Comparison of ENCODE assay signal across 14 cellular contexts in genomic region chr3:18751514-18751913, GRCh38.
DNase-seq lines count a peak whose midpoint lies in the region; ATAC-seq and TF ChIP-seq lines count a peak whose summit lies in the region.
"Had no signal": no experiment of that assay in that cellular context is flagged by ENCODE, and none has a peak within 500 bp of the region (broad histone marks: within the 10 kb centered on the region; RNA-seq: fewer than 3 reads in every experiment).

No MANE protein-coding gene starts in this region.

- intact Hi-C loops in transverse colon (cut with DNase I; ENCODE audit: low total_unique reads): no loop called here

- 71 to 73% methylated on average over 1 of the region's 1 CpG for WGBS in transverse colon (ENCODE audit: low coverage in 1 of 2), 2 donors

- TF ChIP-seq POLR2A in transverse colon (IDR thresholded peaks at IDR 0.05): no peak

- no peaks in the 10 kb centered on the region for H3K36me3 ChIP-seq in transverse colon
- H3K36me3 ChIP-seq: heart left ventricle, left ventricle myocardium inferior, thoracic aorta had no signal

- ATAC-seq in HG02759 (IDR thresholded peaks at IDR 0.05; ENCODE audit: unreplicated experiment): peak; percentile 60
- ATAC-seq: heart left ventricle had no signal

- no peak for TF ChIP-seq EP300 in transverse colon (IDR thresholded peaks at IDR 0.05; ENCODE audit: low read depth)

- H3K4me1 ChIP-seq in transverse colon: peaks cover 0 to 9% (median 2%) of the 10 kb centered on the region in 4 donors
- H3K4me1 ChIP-seq: left ventricle myocardium inferior had no signal

- H3K27ac Mint-ChIP-seq in mesothelial cell of epicardium: peak overlapping the region; percentile 47
- H3K27ac Mint-ChIP-seq in activated naive CD8-positive, alpha-beta T cell treated with anti-CD3 and anti-CD28 coated beads for 36 hours: no peak overlapping the region
- H3K27ac Mint-ChIP-seq: activated CD4-positive, alpha-beta memory T cell treated with anti-CD3 and anti-CD28 coated beads for 36 hours had no signal

- H3K4me3 Mint-ChIP-seq in mesothelial cell of epicardium: no peak overlapping the region
- no peak overlapping the region for H3K4me3 Mint-ChIP-seq in activated naive CD8-positive, alpha-beta T cell treated with anti-CD3 and anti-CD28 coated beads for 36 hours
- H3K4me3 Mint-ChIP-seq: activated CD4-positive, alpha-beta memory T cell treated with anti-CD3 and anti-CD28 coated beads for 36 hours had no signal

- no peaks in the 10 kb centered on the region for H3K27me3 Mint-ChIP-seq in mesothelial cell of epicardium (ENCODE audit: low read depth)
- no peaks in the 10 kb centered on the region for H3K27me3 Mint-ChIP-seq in activated naive CD8-positive, alpha-beta T cell treated with anti-CD3 and anti-CD28 coated beads for 36 hours
- H3K27me3 Mint-ChIP-seq: activated CD4-positive, alpha-beta memory T cell treated with anti-CD3 and anti-CD28 coated beads for 36 hours had no signal

- peaks cover 18% of the 10 kb centered on the region for H3K4me1 Mint-ChIP-seq in mesothelial cell of epicardium
- peaks cover 61% of the 10 kb centered on the region for H3K4me1 Mint-ChIP-seq in activated naive CD8-positive, alpha-beta T cell treated with anti-CD3 and anti-CD28 coated beads for 36 hours

- H3K27me3 ChIP-seq in transverse colon: no peaks in the 10 kb centered on the region
- H3K27me3 ChIP-seq: heart left ventricle had no signal

- H3K4me3 ChIP-seq in transverse colon: no peak overlapping the region
- H3K4me3 ChIP-seq: heart left ventricle, left ventricle myocardium inferior, thoracic aorta had no signal

- H3K27ac ChIP-seq in transverse colon: no peak overlapping the region
- H3K27ac ChIP-seq: 22Rv1, heart left ventricle, left ventricle myocardium inferior, thoracic aorta had no signal

- no peaks in the 10 kb centered on the region for H3K36me3 Mint-ChIP-seq in mesothelial cell of epicardium
- H3K36me3 Mint-ChIP-seq in activated naive CD8-positive, alpha-beta T cell treated with anti-CD3 and anti-CD28 coated beads for 36 hours: peaks cover 1% of the 10 kb centered on the region

- in situ Hi-C loops in transverse colon (cut with MboI; ENCODE audit: low pct_ligation_motif_present in 1 of 4, low pct_unique_long_range_greater_than_20kb in 1 of 4, low sequenced_read_pairs in 3 of 4): loop anchor here in 2 of 4 donors (25.0 kb wide), 1 partner anchor 189 kb away; no protein-coding TSS in a partner anchor

- DNase-seq in NCI-H1417 (lab: John Stamatoyannopoulos, UW): peak; percentile 1 to 53 (median 53)
- DNase-seq in NCI-H1417 treated with DMSO at 0.1 percent for 48 hours (lab: John Stamatoyannopoulos, UW): no peak
- peak; percentile 97 for DNase-seq in NCI-H2029 (lab: John Stamatoyannopoulos, UW)
- DNase-seq in mesothelial cell of epicardium (ENCODE audit: low spot score in 2 of 2, unreplicated experiment in 2 of 2): no peak
- DNase-seq in transverse colon: no peak
- no peak for DNase-seq in activated naive CD8-positive, alpha-beta T cell treated with anti-CD3 and anti-CD28 coated beads for 36 hours
- no peak for DNase-seq in activated naive CD4-positive, alpha-beta T cell treated with anti-CD3 and anti-CD28 coated beads, Interleukin-2, amount 50 U/mL, for 16 hours
- DNase-seq: activated CD4-positive, alpha-beta memory T cell treated with anti-CD3 and anti-CD28 coated beads for 36 hours; heart left ventricle; left ventricle myocardium inferior; T1000 had no signal

- no peak for TF ChIP-seq CTCF in mesothelial cell of epicardium (IDR thresholded peaks at IDR 0.05; ENCODE audit: unreplicated experiment)
- TF ChIP-seq CTCF in transverse colon (IDR thresholded peaks at IDR 0.05): no peak

- H3K9me3 ChIP-seq in transverse colon: no peaks in the 10 kb centered on the region
- H3K9me3 ChIP-seq: heart left ventricle, left ventricle myocardium inferior, thoracic aorta had no signal

- no peaks in the 10 kb centered on the region for H3K9me3 Mint-ChIP-seq in mesothelial cell of epicardium
- peaks cover 2% of the 10 kb centered on the region for H3K9me3 Mint-ChIP-seq in activated naive CD8-positive, alpha-beta T cell treated with anti-CD3 and anti-CD28 coated beads for 36 hours
- H3K9me3 Mint-ChIP-seq: activated CD4-positive, alpha-beta memory T cell treated with anti-CD3 and anti-CD28 coated beads for 36 hours had no signal

Comparison
In these comparisons a context has a peak if more than half of its experiments do, and no peak if none do; other contexts are left out.
1. DNase-seq: peak in NCI-H1417 (3 of 3) and NCI-H2029 (single experiment); none in NCI-H1417 treated with DMSO at 0.1 percent for 48 hours (single experiment), mesothelial cell of epicardium (0 of 2), transverse colon (single experiment), activated naive CD8-positive, alpha-beta T cell treated with anti-CD3 and anti-CD28 coated beads for 36 hours (single experiment) and activated naive CD4-positive, alpha-beta T cell treated with anti-CD3 and anti-CD28 coated beads, Interleukin-2, amount 50 U/mL, for 16 hours (single experiment).